Comparison of ENCODE assay signal across 2 cellular contexts in the genomic region with DNA sequence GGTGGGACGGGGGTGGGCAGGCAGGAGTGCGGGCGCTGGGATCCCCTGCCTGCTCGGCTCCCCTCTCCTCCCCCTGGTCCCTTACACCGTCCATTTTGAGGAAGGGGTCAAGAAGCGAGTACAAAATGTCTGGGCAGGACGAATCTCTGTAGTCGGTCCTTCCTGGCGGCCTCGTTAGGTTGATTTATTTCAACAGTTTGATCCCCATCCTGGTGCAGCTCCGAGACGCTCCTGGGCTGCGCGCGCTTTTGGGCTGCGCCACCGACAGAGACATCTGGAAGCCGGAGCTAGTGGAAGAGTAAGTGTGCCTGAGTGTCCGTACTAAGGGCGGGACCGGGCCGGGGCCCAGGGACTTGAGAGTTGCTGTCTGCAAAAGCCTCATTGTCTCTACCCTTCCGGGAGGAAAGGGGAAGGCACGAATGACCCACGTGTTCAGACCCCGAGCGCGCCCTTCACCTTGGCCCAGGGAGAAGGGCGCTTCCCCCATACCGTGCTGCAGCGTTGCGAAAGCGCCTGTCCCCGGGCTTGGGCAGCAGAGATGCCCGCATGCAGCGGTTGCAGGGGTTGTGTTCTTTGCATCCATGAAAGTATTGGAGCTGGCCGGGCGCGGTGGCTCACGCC.
TF ChIP-seq lines count a peak whose summit lies in the region.

No MANE protein-coding gene starts in this region.

TF ChIP-seq in HCT116, 20 proteins besides CTCF, POLR2A, EP300 and RAD21 (continued from another document):
- TF ChIP-seq ZFX (IDR thresholded peaks at IDR 0.05) (0 out of 2 replicates have a peak, but pooled peaks have one; percentile 11), JUND (IDR thresholded peaks at IDR 0.05) (no peak)
- TF ChIP-seq, protein P1, sequence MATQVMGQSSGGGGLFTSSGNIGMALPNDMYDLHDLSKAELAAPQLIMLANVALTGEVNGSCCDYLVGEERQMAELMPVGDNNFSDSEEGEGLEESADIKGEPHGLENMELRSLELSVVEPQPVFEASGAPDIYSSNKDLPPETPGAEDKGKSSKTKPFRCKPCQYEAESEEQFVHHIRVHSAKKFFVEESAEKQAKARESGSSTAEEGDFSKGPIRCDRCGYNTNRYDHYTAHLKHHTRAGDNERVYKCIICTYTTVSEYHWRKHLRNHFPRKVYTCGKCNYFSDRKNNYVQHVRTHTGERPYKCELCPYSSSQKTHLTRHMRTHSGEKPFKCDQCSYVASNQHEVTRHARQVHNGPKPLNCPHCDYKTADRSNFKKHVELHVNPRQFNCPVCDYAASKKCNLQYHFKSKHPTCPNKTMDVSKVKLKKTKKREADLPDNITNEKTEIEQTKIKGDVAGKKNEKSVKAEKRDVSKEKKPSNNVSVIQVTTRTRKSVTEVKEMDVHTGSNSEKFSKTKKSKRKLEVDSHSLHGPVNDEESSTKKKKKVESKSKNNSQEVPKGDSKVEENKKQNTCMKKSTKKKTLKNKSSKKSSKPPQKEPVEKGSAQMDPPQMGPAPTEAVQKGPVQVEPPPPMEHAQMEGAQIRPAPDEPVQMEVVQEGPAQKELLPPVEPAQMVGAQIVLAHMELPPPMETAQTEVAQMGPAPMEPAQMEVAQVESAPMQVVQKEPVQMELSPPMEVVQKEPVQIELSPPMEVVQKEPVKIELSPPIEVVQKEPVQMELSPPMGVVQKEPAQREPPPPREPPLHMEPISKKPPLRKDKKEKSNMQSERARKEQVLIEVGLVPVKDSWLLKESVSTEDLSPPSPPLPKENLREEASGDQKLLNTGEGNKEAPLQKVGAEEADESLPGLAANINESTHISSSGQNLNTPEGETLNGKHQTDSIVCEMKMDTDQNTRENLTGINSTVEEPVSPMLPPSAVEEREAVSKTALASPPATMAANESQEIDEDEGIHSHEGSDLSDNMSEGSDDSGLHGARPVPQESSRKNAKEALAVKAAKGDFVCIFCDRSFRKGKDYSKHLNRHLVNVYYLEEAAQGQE (IDR thresholded peaks at IDR 0.05; ENCODE audit: low read depth), result no peak
- TF ChIP-seq, protein P2, sequence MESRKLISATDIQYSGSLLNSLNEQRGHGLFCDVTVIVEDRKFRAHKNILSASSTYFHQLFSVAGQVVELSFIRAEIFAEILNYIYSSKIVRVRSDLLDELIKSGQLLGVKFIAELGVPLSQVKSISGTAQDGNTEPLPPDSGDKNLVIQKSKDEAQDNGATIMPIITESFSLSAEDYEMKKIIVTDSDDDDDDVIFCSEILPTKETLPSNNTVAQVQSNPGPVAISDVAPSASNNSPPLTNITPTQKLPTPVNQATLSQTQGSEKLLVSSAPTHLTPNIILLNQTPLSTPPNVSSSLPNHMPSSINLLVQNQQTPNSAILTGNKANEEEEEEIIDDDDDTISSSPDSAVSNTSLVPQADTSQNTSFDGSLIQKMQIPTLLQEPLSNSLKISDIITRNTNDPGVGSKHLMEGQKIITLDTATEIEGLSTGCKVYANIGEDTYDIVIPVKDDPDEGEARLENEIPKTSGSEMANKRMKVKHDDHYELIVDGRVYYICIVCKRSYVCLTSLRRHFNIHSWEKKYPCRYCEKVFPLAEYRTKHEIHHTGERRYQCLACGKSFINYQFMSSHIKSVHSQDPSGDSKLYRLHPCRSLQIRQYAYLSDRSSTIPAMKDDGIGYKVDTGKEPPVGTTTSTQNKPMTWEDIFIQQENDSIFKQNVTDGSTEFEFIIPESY (IDR thresholded peaks at IDR 0.05; ENCODE audit: extremely low read depth, insufficient replicate concordance, low read length), result no peak

TF ChIP-seq in SK-N-SH treated with all-trans-retinoic acid at 6 μM for 48 hours, 23 proteins besides CTCF, POLR2A, EP300 and RAD21 (continued from another document):
- TF ChIP-seq CREB5 (CRISPR knock-in tag; IDR thresholded peaks at IDR 0.05; ENCODE audit: low read depth) (no peak), CSDC2 (CRISPR knock-in tag; IDR thresholded peaks at IDR 0.05) (no peak), TSHZ2 (CRISPR knock-in tag; IDR thresholded peaks at IDR 0.05) (no peak), TOX (CRISPR knock-in tag; IDR thresholded peaks at IDR 0.05; ENCODE audit: borderline replicate concordance) (no peak)
- TF ChIP-seq, protein P3, sequence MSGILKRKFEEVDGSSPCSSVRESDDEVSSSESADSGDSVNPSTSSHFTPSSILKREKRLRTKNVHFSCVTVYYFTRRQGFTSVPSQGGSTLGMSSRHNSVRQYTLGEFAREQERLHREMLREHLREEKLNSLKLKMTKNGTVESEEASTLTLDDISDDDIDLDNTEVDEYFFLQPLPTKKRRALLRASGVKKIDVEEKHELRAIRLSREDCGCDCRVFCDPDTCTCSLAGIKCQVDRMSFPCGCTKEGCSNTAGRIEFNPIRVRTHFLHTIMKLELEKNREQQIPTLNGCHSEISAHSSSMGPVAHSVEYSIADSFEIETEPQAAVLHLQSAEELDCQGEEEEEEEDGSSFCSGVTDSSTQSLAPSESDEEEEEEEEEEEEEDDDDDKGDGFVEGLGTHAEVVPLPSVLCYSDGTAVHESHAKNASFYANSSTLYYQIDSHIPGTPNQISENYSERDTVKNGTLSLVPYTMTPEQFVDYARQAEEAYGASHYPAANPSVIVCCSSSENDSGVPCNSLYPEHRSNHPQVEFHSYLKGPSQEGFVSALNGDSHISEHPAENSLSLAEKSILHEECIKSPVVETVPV (CRISPR knock-in tag; IDR thresholded peaks at IDR 0.05), result no peak
